ENCODE assay signal across 10 cellular contexts in genomic region chr21:45971487-45972352, GRCh38. TPM values are rescaled to one million over a fixed set of nuclear protein-coding genes. Genes with fewer than 3 reads are reported as not detected.
DNase-seq lines count a peak whose midpoint lies in the region; ATAC-seq lines count a peak whose summit lies in the region.
"Had no signal": no experiment of that assay in that cellular context is flagged by ENCODE, and none has a peak within 500 bp of the region (broad histone marks: within the 10 kb centered on the region; RNA-seq: fewer than 3 reads in every experiment).

No MANE protein-coding gene starts in this region.

- peaks cover 12% of the 10 kb centered on the region for H3K4me1 Mint-ChIP-seq in activated T-cell treated with anti-CD3 and anti-CD28 coated beads, Interleukin-2, amount 50 U/mL, for 4 hours (ENCODE audit: low read depth)

- in situ Hi-C loops in G401 (cut with HindIII; ENCODE audit: low sequenced_read_pairs) = no loop called here

- H3K4me3 ChIP-seq in skeletal muscle satellite cell (ENCODE audit: low read length) = no peak overlapping the region

- peak; percentile 67 for DNase-seq in EL
- peak; percentile 49 for DNase-seq in amniotic stem cell (lab: John Stamatoyannopoulos, UW)
- DNase-seq in hepatic stellate cell (ENCODE audit: low spot score) = peak; percentile 72
- no peak for DNase-seq in central memory CD4-positive, alpha-beta T cell
- DNase-seq in activated T-cell treated with anti-CD3 and anti-CD28 coated beads, Interleukin-2, amount 50 U/mL, for 4 hours = no peak
- DNase-seq in G401 (ENCODE audit: low spot score) = no peak
- DNase-seq: effector CD4-positive, alpha-beta T cell had no signal

- H3K36me3 ChIP-seq in skeletal muscle satellite cell (ENCODE audit: insufficient read depth, low read length) = no peaks in the 10 kb centered on the region

- no peak for ATAC-seq in activated T-cell treated with anti-CD3 and anti-CD28 coated beads, Interleukin-2, amount 50 U/mL, for 4 hours
- no peak for ATAC-seq in GM19328 (IDR thresholded peaks at IDR 0.05; ENCODE audit: unreplicated experiment)

- peaks cover 46% of the 10 kb centered on the region for H3K4me1 ChIP-seq in skeletal muscle satellite cell (ENCODE audit: control insufficient read depth, insufficient read depth, low read length)

- peak overlapping the region; percentile 79 for H3K9ac ChIP-seq in skeletal muscle satellite cell (ENCODE audit: low read depth, low read length)
- H3K9ac ChIP-seq: KMS-11 had no signal

- H3K9me3 ChIP-seq in skeletal muscle satellite cell (replicated peaks; ENCODE audit: low read length) = no peaks in the 10 kb centered on the region

- no peaks in the 10 kb centered on the region for H3K36me3 Mint-ChIP-seq in activated T-cell treated with anti-CD3 and anti-CD28 coated beads, Interleukin-2, amount 50 U/mL, for 4 hours (ENCODE audit: insufficient read depth)

- H3K27me3 ChIP-seq in skeletal muscle satellite cell (ENCODE audit: control insufficient read depth, insufficient read depth, low read length) = no peaks in the 10 kb centered on the region

- no peaks in the 10 kb centered on the region for H3K9me3 Mint-ChIP-seq in activated T-cell treated with anti-CD3 and anti-CD28 coated beads, Interleukin-2, amount 50 U/mL, for 4 hours

- peak overlapping the region; percentile 81 for H3K4me2 ChIP-seq in skeletal muscle satellite cell (ENCODE audit: low read length)
- H3K4me2 ChIP-seq: KMS-11 had no signal

- H3K27me3 Mint-ChIP-seq in activated T-cell treated with anti-CD3 and anti-CD28 coated beads, Interleukin-2, amount 50 U/mL, for 4 hours (ENCODE audit: low read depth) = peaks cover 23% of the 10 kb centered on the region

- H3K4me3 Mint-ChIP-seq in activated T-cell treated with anti-CD3 and anti-CD28 coated beads, Interleukin-2, amount 50 U/mL, for 4 hours = no peak overlapping the region

RNA-seq across cellular contexts. Expression of gene COL6A1, which starts 9.8 kb away (rescaled TPM):
- 1,280 and 2,418 TPM in 2 replicates for total RNA-seq in skeletal muscle satellite cell (2012; rRNA removed)
- 1 to 10 TPM; 2.8 to 3.6 (median 3.0) TPM for total RNA-seq in activated T-cell treated with anti-CD3 and anti-CD28 coated beads, Interleukin-2, amount 50 U/mL, for 4 hours
- 83.0 and 85.1 TPM in 2 replicates for total RNA-seq in G401 (2014; rRNA removed; shearing (Covaris generic))

Comparison
In these comparisons a context has a peak if more than half of its experiments do, and no peak if none do; other contexts are left out.
1. DNase-seq: peak in EL (single experiment), amniotic stem cell (single experiment) and hepatic stellate cell (single experiment); none in central memory CD4-positive, alpha-beta T cell (single experiment), activated T-cell treated with anti-CD3 and anti-CD28 coated beads, Interleukin-2, amount 50 U/mL, for 4 hours (single experiment) and G401 (single experiment).
2. RNA of gene COL6A1, which starts 9.8 kb away (total RNA-seq): 83.0 to 85.1 TPM in G401; 2.8 to 3.6 TPM in activated T-cell treated with anti-CD3 and anti-CD28 coated beads, Interleukin-2, amount 50 U/mL, for 4 hours; every median in the first group is over 10 times any median in the second.